Comparison of ENCODE assay signal across 8 cellular contexts in the genomic region with DNA sequence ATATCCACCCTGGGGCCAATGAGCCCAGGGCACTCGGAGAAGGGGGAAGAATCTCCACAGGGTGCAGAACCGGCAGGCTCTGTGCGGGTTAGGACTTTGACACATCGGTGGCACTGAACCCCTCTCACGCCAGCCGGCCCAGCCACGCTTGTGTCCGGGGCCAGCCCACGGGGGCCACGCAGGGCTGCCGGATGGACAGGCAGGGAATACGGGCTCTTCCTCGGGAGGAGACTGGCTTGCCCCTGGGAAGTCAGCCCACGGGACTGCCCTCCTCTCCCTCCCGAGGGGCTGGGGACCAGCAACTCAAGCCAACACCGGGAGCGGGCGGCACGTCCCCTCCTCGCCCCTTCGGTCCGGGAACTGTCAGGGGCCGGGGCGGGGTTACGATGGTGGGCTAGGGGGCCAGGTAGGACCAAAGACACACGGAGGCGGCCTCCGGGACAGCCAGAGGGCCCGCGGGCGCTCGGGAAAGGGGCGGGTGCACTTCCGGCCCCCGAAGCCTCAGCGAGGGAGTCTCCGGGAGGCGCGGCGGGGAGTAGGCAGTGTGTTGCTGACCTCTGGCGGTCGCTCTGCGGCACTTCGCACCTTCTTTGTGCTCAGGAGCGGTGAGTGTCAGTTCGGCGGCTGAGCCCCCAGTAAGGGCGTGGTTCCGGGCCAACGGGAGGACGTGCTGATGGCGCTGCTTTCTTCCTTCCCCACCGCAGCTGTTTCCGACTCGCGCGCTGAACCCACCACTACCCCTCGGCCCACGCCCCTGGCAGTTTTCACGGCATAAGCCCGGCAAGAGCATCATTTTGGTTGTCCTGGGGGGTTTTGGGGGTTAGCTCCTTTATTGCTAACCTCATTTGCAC. TPM values are rescaled to one million over a fixed set of nuclear protein-coding genes. Genes with fewer than 3 reads are reported as not detected.
DNase-seq lines count a peak whose midpoint lies in the region.

No MANE protein-coding gene starts in this region.

- H2AFZ ChIP-seq in GM23248, result peak overlapping the region; percentile 99

- H3K9me2 ChIP-seq in GM23248 (ENCODE audit: insufficient read depth), result no peaks in the 10 kb centered on the region

- H3K9me3 ChIP-seq in GM23248 (ENCODE audit: low read depth) (no peaks in the 10 kb centered on the region), KOPT-K1 (ENCODE audit: insufficient read depth, low read length, poor library complexity, severe bottlenecking) (no peaks in the 10 kb centered on the region)

- H3K79me2 ChIP-seq in GM23248 (ENCODE audit: insufficient read depth), result no peaks in the 10 kb centered on the region

- DNase-seq in ELF-1 (ENCODE audit: low read depth, low spot score) (peak; percentile 95), GM23248 (peak; percentile 92), SHP77 treated with DMSO at 0.1 percent for 48 hours (lab: John Stamatoyannopoulos, UW) (peak; percentile 66), activated gamma-delta T cell treated with Interleukin-2 at 50 U/mL for 16 hours (peak; percentile 84), globus pallidus (ENCODE audit: low spot score) (peak; percentile 78), non-pigmented ciliary epithelial cell (ENCODE audit: low read depth) (peak; percentile 19), substantia nigra (lab: John Stamatoyannopoulos, UW) (peak; percentile 23 to 89 (median 69))

- H3K27ac ChIP-seq in GM23248 (no peak overlapping the region), KOPT-K1 (ENCODE audit: low read depth, low read length, poor library complexity, severe bottlenecking) (peak overlapping the region; percentile 41), substantia nigra (ENCODE audit: low read depth, low read length, poor library complexity, severe bottlenecking) (peak overlapping the region; percentile 68)

- in situ Hi-C loops in GM23248 (cut with MboI), result no loop called here

- no peaks in the 10 kb centered on the region for H3F3A ChIP-seq in GM23248 (ENCODE audit: insufficient read depth)

- peaks cover 7% of the 10 kb centered on the region for H3K27me3 ChIP-seq in GM23248 (replicated peaks; ENCODE audit: insufficient read depth)

- no peaks in the 10 kb centered on the region for H3K4me1 ChIP-seq in GM23248 (ENCODE audit: insufficient read depth)

- H3K36me3 ChIP-seq in GM23248 (ENCODE audit: low read depth) (no peaks in the 10 kb centered on the region), KOPT-K1 (ENCODE audit: insufficient read depth, low read length) (no peaks in the 10 kb centered on the region)

- WGBS in GM23248 (ENCODE audit: low coverage in 1 of 2, low lambda C conversion rate in 2 of 2, missing lambda C conversion rate in 2 of 2), 2 experiments, result 5 to 9% methylated on average over 44 to 61 of the region's 61 CpGs

- H4K20me1 ChIP-seq in GM23248 (ENCODE audit: insufficient read depth), result no peaks in the 10 kb centered on the region

- H3K4me2 ChIP-seq in GM23248 (ENCODE audit: unreplicated experiment), result peak overlapping the region; percentile 96

- H3K4me3 ChIP-seq in GM23248, result peak overlapping the region; percentile 82

- H3K9ac ChIP-seq in GM23248, result peak overlapping the region; percentile 77

RNA-seq across cellular contexts. Expression of a gene that starts 5.1 kb away (rescaled TPM):
- not detected in 2 replicates for total RNA-seq in GM23248 (2014; rRNA removed; shearing (Covaris generic))
- not detected in 2 replicates for polyA plus RNA-seq in GM23248 (2016; fragmentation: Nextera tagmentation; extraction: Ambion mirVana)

RNA-seq across cellular contexts. Expression of a gene that starts 25.1 kb away (rescaled TPM):
- total RNA-seq in GM23248 (2014; rRNA removed; shearing (Covaris generic)), result 1.4 and 1.5 TPM in 2 replicates
- polyA plus RNA-seq in GM23248 (2016; fragmentation: Nextera tagmentation; extraction: Ambion mirVana), result 1.6 and 2.3 TPM in 2 replicates

Comparison
In these comparisons a context has a peak if more than half of its experiments do, and no peak if none do; other contexts are left out.
1. DNase-seq: peak in every context shown above with its lines; median percentile 95 in ELF-1; 92 in GM23248; 84 in activated gamma-delta T cell treated with Interleukin-2 at 50 U/mL for 16 hours; 78 in globus pallidus; 69 in substantia nigra; 66 in SHP77 treated with DMSO at 0.1 percent for 48 hours; 19 in non-pigmented ciliary epithelial cell.